Comparison of ENCODE assay signal across 33 cellular contexts in the genomic region with DNA sequence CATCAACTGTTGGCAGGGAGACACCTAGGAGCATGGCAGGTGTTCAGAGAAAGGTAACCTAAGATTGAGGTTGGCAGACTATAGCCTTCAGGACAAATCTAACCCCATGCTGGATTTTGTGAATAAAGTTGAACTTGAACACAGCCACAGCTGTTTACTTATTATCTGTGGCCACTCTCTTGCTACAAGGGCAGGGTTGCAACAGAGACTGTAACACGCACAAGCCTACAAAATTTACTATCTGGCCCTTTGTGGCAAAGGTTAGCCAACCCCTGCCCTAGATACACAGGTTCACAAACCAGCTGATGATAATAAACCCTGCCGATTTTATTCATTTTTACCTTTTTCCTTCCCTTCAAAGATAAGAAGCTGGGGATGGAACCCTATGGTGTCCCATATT. TPM values are rescaled to one million over a fixed set of nuclear protein-coding genes. Genes with fewer than 3 reads are reported as not detected.
"Had no signal": no experiment of that assay in that cellular context is flagged by ENCODE, and none has a peak within 500 bp of the region (broad histone marks: within the 10 kb centered on the region; RNA-seq: fewer than 3 reads in every experiment).

No MANE protein-coding gene starts in this region.

- H3K27ac Mint-ChIP-seq: activated CD4-positive, alpha-beta T cell treated with anti-CD3 and anti-CD28 coated beads, Interleukin-2, amount 10 ng/mL, durations not matched to agents 24 days and 14 days; activated naive CD4-positive, alpha-beta T cell treated with anti-CD3 and anti-CD28 coated beads for 36 hours; activated T-helper 1 cell treated with anti-CD3 and anti-CD28 coated beads, Interleukin-12 subunit alpha, Interleukin-12 subunit beta, Interleukin-2, Interleukin-4 antibody, amounts not matched to agents 30 ng/mL and 10 ng/mL and 1 ng/mL, durations not matched to agents 14 hours and 24 hours and 36 hours; T-helper 1 cell treated with Interleukin-12 subunit alpha and Interleukin-12 subunit beta and Interleukin-4 antibody, amounts not matched to agents 30 μg/mL and 1 μg/mL, for 36 hours had no signal

- H3K27ac ChIP-seq: ascending aorta, cardiac muscle cell, Peyer's patch, SJSA1 had no signal

- H3K27me3 ChIP-seq: ascending aorta, cardiac muscle cell, Peyer's patch, SJSA1 had no signal

- H3K9me3 Mint-ChIP-seq: activated CD4-positive, alpha-beta T cell treated with anti-CD3 and anti-CD28 coated beads, Interleukin-2, amount 10 ng/mL, durations not matched to agents 24 days and 14 days; activated CD8-positive, alpha-beta T cell treated with anti-CD3 and anti-CD28 coated beads for 36 hours; activated naive CD4-positive, alpha-beta T cell treated with anti-CD3 and anti-CD28 coated beads for 36 hours; activated naive CD4-positive, alpha-beta T cell treated with anti-CD3 and anti-CD28 coated beads, Interleukin-2, amount 50 U/mL, for 72 hours; activated T-helper 1 cell treated with anti-CD3 and anti-CD28 coated beads, Interleukin-12 subunit alpha, Interleukin-12 subunit beta, Interleukin-2, Interleukin-4 antibody, amounts not matched to agents 30 ng/mL and 10 ng/mL and 1 ng/mL, durations not matched to agents 14 hours and 24 hours and 36 hours; T-helper 1 cell treated with Interleukin-12 subunit alpha and Interleukin-12 subunit beta and Interleukin-4 antibody, amounts not matched to agents 30 μg/mL and 1 μg/mL, for 36 hours; T-helper 2 cell treated with Interferon-gamma antibody and Interleukin-4, amounts not matched to agents 5 μg/mL and 100 μg/mL, for 36 hours had no signal

- H3K4me3 ChIP-seq: ascending aorta, cardiac muscle cell, Peyer's patch, SJSA1 had no signal

- H3K4me3 Mint-ChIP-seq: activated CD4-positive, alpha-beta T cell treated with anti-CD3 and anti-CD28 coated beads, Interleukin-2, amount 10 ng/mL, durations not matched to agents 24 days and 14 days; activated CD8-positive, alpha-beta T cell treated with anti-CD3 and anti-CD28 coated beads for 36 hours; activated naive CD4-positive, alpha-beta T cell treated with anti-CD3 and anti-CD28 coated beads for 36 hours; activated T-helper 1 cell treated with anti-CD3 and anti-CD28 coated beads, Interleukin-12 subunit alpha, Interleukin-12 subunit beta, Interleukin-2, Interleukin-4 antibody, amounts not matched to agents 30 ng/mL and 10 ng/mL and 1 ng/mL, durations not matched to agents 14 hours and 24 hours and 36 hours; T-helper 1 cell treated with Interleukin-12 subunit alpha and Interleukin-12 subunit beta and Interleukin-4 antibody, amounts not matched to agents 30 μg/mL and 1 μg/mL, for 36 hours had no signal

- DNase-seq: activated CD4-positive, alpha-beta T cell treated with anti-CD3 and anti-CD28 coated beads, Interleukin-2, amount 10 ng/mL, durations not matched to agents 24 days and 14 days; activated CD4-positive, alpha-beta T cell treated with anti-CD3 and anti-CD28 coated beads, Interleukin-2, amount 50 U/mL, for 4 hours; activated CD8-positive, alpha-beta T cell treated with anti-CD3 and anti-CD28 coated beads for 36 hours; activated gamma-delta T cell treated with Interleukin-2 at 50 U/mL for 16 hours; activated naive CD4-positive, alpha-beta T cell treated with anti-CD3 and anti-CD28 coated beads for 36 hours; activated T-cell treated with anti-CD3 and anti-CD28 coated beads, Interleukin-2, amount 50 U/mL, for 1 hour; amygdala; NCI-H1048; NCI-H1105 treated with DMSO at 0.1 percent for 48 hours; NCI-H1436; NCI-H1694; NCI-H1930; NCI-H2081 treated with DMSO at 0.1 percent for 48 hours; NCI-H2171; NCI-H510A; NCI-H526; NCI-H748 treated with DMSO at 0.1 percent for 48 hours; NK-92 treated with Interleukin-12 subunit alpha and Interleukin-12 subunit beta, amount 100 ng/mL, for 24 hours; PC-3; Peyer's patch; RPMI8226; SHP77 treated with DMSO at 0.1 percent for 48 hours; SK-N-SH had no signal

- ATAC-seq: activated CD8-positive, alpha-beta T cell treated with anti-CD3 and anti-CD28 coated beads for 36 hours; activated naive CD4-positive, alpha-beta T cell treated with anti-CD3 and anti-CD28 coated beads, Interleukin-2, amount 50 U/mL, for 72 hours; PC-3 had no signal

- H3K27me3 Mint-ChIP-seq: activated CD4-positive, alpha-beta T cell treated with anti-CD3 and anti-CD28 coated beads, Interleukin-2, amount 10 ng/mL, durations not matched to agents 24 days and 14 days; activated CD8-positive, alpha-beta T cell treated with anti-CD3 and anti-CD28 coated beads for 36 hours had no signal

- H3K9ac ChIP-seq: SK-N-SH had no signal

- FAIRE-seq: TTC549 had no signal

- H3K9me2 ChIP-seq: SK-N-SH had no signal

- H3K4me2 ChIP-seq: SK-N-SH had no signal

- H3K9me3 ChIP-seq: ascending aorta, Peyer's patch, SJSA1, SK-N-SH had no signal

RNA-seq across cellular contexts. Expression of a gene that starts 25.5 kb away (rescaled TPM):
- total RNA-seq: ascending aorta, cardiac muscle cell, LHCN-M2, M059J, PC-3, Peyer's patch, SJSA1 had no signal
- polyA plus RNA-seq: cardiac muscle cell, SK-N-SH had no signal
